ENCODE assay signal across 1 cellular context in genomic region chr17:46940692-46941404, GRCh38.
TF ChIP-seq lines count a peak whose summit lies in the region.

No MANE protein-coding gene starts in this region.

TF ChIP-seq in HepG2, 621 proteins besides CTCF, POLR2A, EP300 and RAD21 (continued from another document and continues in another):
- TF ChIP-seq ZNF407 (CRISPR knock-in tag; IDR thresholded peaks at IDR 0.05; ENCODE audit: not compliant biosample characterization) (peak; percentile 33), ARNT (IDR thresholded peaks at IDR 0.05) (no peak), SNRNP70 (IDR thresholded peaks at IDR 0.05; ENCODE audit: low read depth, low read length) (no peak), RARG (CRISPR knock-in tag; IDR thresholded peaks at IDR 0.05; ENCODE audit: low read depth) (no peak), CBX2 (IDR thresholded peaks at IDR 0.05; ENCODE audit: low read depth, low read length) (no peak), CBX2 (CRISPR knock-in tag; IDR thresholded peaks at IDR 0.05; ENCODE audit: low read depth) (no peak), ZNF414 (CRISPR knock-in tag; IDR thresholded peaks at IDR 0.05) (no peak), SRSF1 (optimal IDR thresholded peaks at IDR 0.05; ENCODE audit: low read depth, low read length) (no peak), ZSCAN12 (CRISPR knock-in tag; IDR thresholded peaks at IDR 0.05) (no peak), TBL1XR1 (IDR thresholded peaks at IDR 0.05; ENCODE audit: borderline replicate concordance, low read length, partially characterized antibody) (no peak), ISL2 (CRISPR knock-in tag; IDR thresholded peaks at IDR 0.05) (no peak; the same call in 1 of the 2 replicates), NFYC (CRISPR knock-in tag; IDR thresholded peaks at IDR 0.05) (0 out of 2 replicates have a peak, but pooled peaks have one; percentile 3), TGIF2 (CRISPR knock-in tag; IDR thresholded peaks at IDR 0.05) (no peak), CENPBD1 (CRISPR knock-in tag; IDR thresholded peaks at IDR 0.05; ENCODE audit: borderline replicate concordance, low read depth) (no peak), ZNF550 (CRISPR knock-in tag; IDR thresholded peaks at IDR 0.05; ENCODE audit: borderline replicate concordance) (no peak), AGO2 (optimal IDR thresholded peaks at IDR 0.05; ENCODE audit: low read depth, low read length) (no peak), SRF (IDR thresholded peaks at IDR 0.05; ENCODE audit: low read depth, low read length) (no peak), NR2C2 (CRISPR knock-in tag; IDR thresholded peaks at IDR 0.05; ENCODE audit: borderline replicate concordance) (no peak; the same call in 1 of the 2 replicates), ZBTB40 (IDR thresholded peaks at IDR 0.05) (no peak), ZBTB40 (CRISPR knock-in tag; IDR thresholded peaks at IDR 0.05) (no peak; the same call in 1 of the 2 replicates), PRPF4 (IDR thresholded peaks at IDR 0.05; ENCODE audit: low read depth, low read length, poor library complexity, severe bottlenecking) (no peak), HOXA9 (CRISPR knock-in tag; IDR thresholded peaks at IDR 0.05; ENCODE audit: borderline replicate concordance) (no peak), ZNF670 (CRISPR knock-in tag; IDR thresholded peaks at IDR 0.05; ENCODE audit: borderline replicate concordance) (no peak), NR1H2 (CRISPR knock-in tag; IDR thresholded peaks at IDR 0.05; ENCODE audit: borderline replicate concordance, low read depth) (no peak), RNF219 (CRISPR knock-in tag; IDR thresholded peaks at IDR 0.05) (no peak), DR1 (CRISPR knock-in tag; IDR thresholded peaks at IDR 0.05) (no peak), ZNF331 (CRISPR knock-in tag; IDR thresholded peaks at IDR 0.05) (peak; percentile 90), ZNF570 (CRISPR knock-in tag; IDR thresholded peaks at IDR 0.05; ENCODE audit: borderline replicate concordance) (no peak), ZNF337 (CRISPR knock-in tag; IDR thresholded peaks at IDR 0.05; ENCODE audit: borderline replicate concordance, low read depth) (no peak), FOXA1 (IDR thresholded peaks at IDR 0.05) (no peak), FOXA1 (CRISPR knock-in tag; IDR thresholded peaks at IDR 0.05) (no peak), ZBTB21 (CRISPR knock-in tag; IDR thresholded peaks at IDR 0.05) (no peak), SSRP1 (CRISPR knock-in tag; IDR thresholded peaks at IDR 0.05) (0 out of 2 replicates have a peak, but pooled peaks have one; percentile 70), TMF1 (CRISPR knock-in tag; IDR thresholded peaks at IDR 0.05; ENCODE audit: low read depth) (no peak), CREM (IDR thresholded peaks at IDR 0.05) (no peak), CREM (CRISPR knock-in tag; IDR thresholded peaks at IDR 0.05) (no peak), ZNF672 (CRISPR knock-in tag; IDR thresholded peaks at IDR 0.05) (no peak), RCOR2 (CRISPR knock-in tag; IDR thresholded peaks at IDR 0.05) (no peak), ZNF30 (CRISPR knock-in tag; IDR thresholded peaks at IDR 0.05) (no peak), RFX5 (IDR thresholded peaks at IDR 0.05; ENCODE audit: low read depth, low read length) (0 out of 2 replicates have a peak, but pooled peaks have one; percentile 20), SNAPC5 (CRISPR knock-in tag; IDR thresholded peaks at IDR 0.05; ENCODE audit: borderline replicate concordance) (no peak), ZNF136 (CRISPR knock-in tag; IDR thresholded peaks at IDR 0.05; ENCODE audit: low read depth) (no peak), E2F1 (CRISPR knock-in tag; IDR thresholded peaks at IDR 0.05) (no peak), ZNF205 (CRISPR knock-in tag; IDR thresholded peaks at IDR 0.05) (peak; percentile 63; the same call in 1 of the 2 replicates)
